ENCODE assay signal across 8 cellular contexts in genomic region chr1:201504799-201505504, GRCh38. TPM values are rescaled to one million over a fixed set of nuclear protein-coding genes. Genes with fewer than 3 reads are reported as not detected.
DNase-seq lines count a peak whose midpoint lies in the region; ATAC-seq and TF ChIP-seq lines count a peak whose summit lies in the region.

No MANE protein-coding gene starts in this region.

- DNase-seq in right atrium auricular region (ENCODE audit: low spot score), result no peak
- DNase-seq in left ventricle myocardium superior, result no peak
- no peak for DNase-seq in activated naive CD8-positive, alpha-beta T cell treated with anti-CD3 and anti-CD28 coated beads for 36 hours
- DNase-seq in lower lobe of right lung, result no peak
- DNase-seq in aorta, result no peak
- DNase-seq in GM20000 (ENCODE audit: low spot score), result no peak

- no peaks in the 10 kb centered on the region for H3K27me3 Mint-ChIP-seq in activated naive CD8-positive, alpha-beta T cell treated with anti-CD3 and anti-CD28 coated beads for 36 hours

- H3K27me3 ChIP-seq in right atrium auricular region (no peaks in the 10 kb centered on the region), lower lobe of right lung (ENCODE audit: low read depth) (no peaks in the 10 kb centered on the region), aorta (ENCODE audit: control insufficient read depth in 1 of 2, insufficient read depth in 2 of 2, low read length in 1 of 2) (no peaks in the 10 kb centered on the region)

- H3K27ac ChIP-seq in right atrium auricular region (peak overlapping the region; percentile 92 to 93), lower lobe of right lung (peak overlapping the region; percentile 97), aorta (ENCODE audit: low read depth in 1 of 2, low read length in 2 of 2) (peak overlapping the region; percentile 87 to 97)

- H3K9me3 Mint-ChIP-seq in activated naive CD8-positive, alpha-beta T cell treated with anti-CD3 and anti-CD28 coated beads for 36 hours, result no peaks in the 10 kb centered on the region

- peak overlapping the region; percentile 87 for H3K4me3 Mint-ChIP-seq in activated naive CD8-positive, alpha-beta T cell treated with anti-CD3 and anti-CD28 coated beads for 36 hours

- intact Hi-C loops in left ventricle myocardium superior (cut with micrococcal nuclease), result no loop called here
- intact Hi-C loops in lower lobe of right lung (cut with DNase I), result no loop called here
- intact Hi-C loops in aorta (cut with DNase I), result no loop called here

- H3K4me1 ChIP-seq in right atrium auricular region, result peaks cover 0 to 78% of the 10 kb centered on the region in 2 donors
- peaks cover 84% of the 10 kb centered on the region for H3K4me1 ChIP-seq in lower lobe of right lung
- peaks cover 2% of the 10 kb centered on the region in 2 donors for H3K4me1 ChIP-seq in aorta (ENCODE audit: control insufficient read depth in 1 of 2, insufficient read depth in 2 of 2, low read length in 2 of 2)

- H3K36me3 Mint-ChIP-seq in activated naive CD8-positive, alpha-beta T cell treated with anti-CD3 and anti-CD28 coated beads for 36 hours, result peaks cover 5% of the 10 kb centered on the region

- no peak for TF ChIP-seq CTCF in right atrium auricular region (IDR thresholded peaks at IDR 0.05)
- TF ChIP-seq CTCF in lower lobe of right lung (IDR thresholded peaks at IDR 0.05), result no peak
- TF ChIP-seq CTCF in GM20000 (IDR thresholded peaks at IDR 0.05; ENCODE audit: extremely low read depth, missing control alignments), result no peak

- peak overlapping the region; percentile 65 to 88 for H3K4me3 ChIP-seq in right atrium auricular region
- H3K4me3 ChIP-seq in lower lobe of right lung, result peak overlapping the region; percentile 79
- peak overlapping the region; percentile 79 to 92 for H3K4me3 ChIP-seq in aorta (ENCODE audit: low read length in 2 of 2)

- H3K27ac Mint-ChIP-seq in activated naive CD8-positive, alpha-beta T cell treated with anti-CD3 and anti-CD28 coated beads for 36 hours, result no peak overlapping the region

- H3K9me3 ChIP-seq in right atrium auricular region (no peaks in the 10 kb centered on the region), lower lobe of right lung (no peaks in the 10 kb centered on the region), aorta (ENCODE audit: control insufficient read depth, low read length) (no peaks in the 10 kb centered on the region)

- ATAC-seq in left ventricle myocardium superior (no peak), lower lobe of right lung (peak in 1 of 2 donors; percentile 32), aorta (ENCODE audit: low FRiP score) (no peak), GM18867 (IDR thresholded peaks at IDR 0.05; ENCODE audit: unreplicated experiment) (no peak), HG02938 (IDR thresholded peaks at IDR 0.05; ENCODE audit: unreplicated experiment) (no peak)

- 17 to 31% methylated on average over 9 of the region's 9 CpGs for WGBS in aorta, 2 donors

- no peaks in the 10 kb centered on the region for H3K36me3 ChIP-seq in right atrium auricular region
- H3K36me3 ChIP-seq in lower lobe of right lung, result no peaks in the 10 kb centered on the region
- no peaks in the 10 kb centered on the region for H3K36me3 ChIP-seq in aorta (ENCODE audit: control insufficient read depth in 1 of 2, insufficient read depth in 2 of 2, low read length in 1 of 2)

- peaks cover 30% of the 10 kb centered on the region for H3K4me1 Mint-ChIP-seq in activated naive CD8-positive, alpha-beta T cell treated with anti-CD3 and anti-CD28 coated beads for 36 hours

RNA-seq across cellular contexts. Expression of gene CSRP1, which starts 2.0 kb away (rescaled TPM):
- 100 to 1,000 TPM; 138 to 719 TPM for total RNA-seq in right atrium auricular region
- total RNA-seq in left ventricle myocardium superior, result 41.4 TPM
- total RNA-seq in activated naive CD8-positive, alpha-beta T cell treated with anti-CD3 and anti-CD28 coated beads for 36 hours, result 10 to 100 TPM; 57.0 to 59.1 TPM
- total RNA-seq in lower lobe of right lung, result 185 TPM
- total RNA-seq in aorta, result 1,000 to 10,000 TPM in 1 of 2 donors, 100 to 1,000 TPM in 1; 599 to 1,490 TPM
- 100 to 1,000 TPM; 703 to 838 TPM for polyA plus RNA-seq in aorta

RNA-seq across cellular contexts. Expression of gene NAV1, which starts 34.0 kb away (rescaled TPM):
- 10 to 100 TPM; 16.3 to 32.1 TPM for total RNA-seq in right atrium auricular region
- total RNA-seq in left ventricle myocardium superior, result 63.3 TPM
- 1 to 10 TPM; 1.3 TPM for total RNA-seq in activated naive CD8-positive, alpha-beta T cell treated with anti-CD3 and anti-CD28 coated beads for 36 hours
- 24.5 TPM for total RNA-seq in lower lobe of right lung
- total RNA-seq in aorta, result 100 to 1,000 TPM; 167 to 236 TPM
- polyA plus RNA-seq in aorta, result 10 to 100 TPM in 1 of 2 donors, 1 to 10 TPM in 1; 8.3 to 33.8 TPM

RNA-seq across cellular contexts. Expression of gene PHLDA3, which starts 36.0 kb away (rescaled TPM):
- total RNA-seq in right atrium auricular region (10 to 100 TPM; 29.5 to 31.9 TPM), left ventricle myocardium superior (20.4 TPM), lower lobe of right lung (97.1 TPM), aorta (10 to 100 TPM; 66.1 to 71.6 TPM)
- total RNA-seq in activated naive CD8-positive, alpha-beta T cell treated with anti-CD3 and anti-CD28 coated beads for 36 hours, result 1 to 10 TPM; 4.2 to 4.7 TPM
- 10 to 100 TPM; 33.7 to 46.1 TPM for polyA plus RNA-seq in aorta

Comparison
In these comparisons a context has a peak if more than half of its experiments do, and no peak if none do; other contexts are left out.
1. RNA of gene NAV1, which starts 34.0 kb away (total RNA-seq): 167 to 236 TPM in aorta, 63.3 TPM in left ventricle myocardium superior (single experiment), 16.3 to 32.1 TPM in right atrium auricular region and 24.5 TPM in lower lobe of right lung (single experiment); 1.3 TPM in activated naive CD8-positive, alpha-beta T cell treated with anti-CD3 and anti-CD28 coated beads for 36 hours; every median in the first group is over 4 times any median in the second.
2. Peak in every context shown above with its lines, with median percentiles within 50 percentile points of each other: H3K27ac ChIP-seq and H3K4me3 ChIP-seq.